Comparison of ENCODE assay signal across 13 cellular contexts in the genomic region with DNA sequence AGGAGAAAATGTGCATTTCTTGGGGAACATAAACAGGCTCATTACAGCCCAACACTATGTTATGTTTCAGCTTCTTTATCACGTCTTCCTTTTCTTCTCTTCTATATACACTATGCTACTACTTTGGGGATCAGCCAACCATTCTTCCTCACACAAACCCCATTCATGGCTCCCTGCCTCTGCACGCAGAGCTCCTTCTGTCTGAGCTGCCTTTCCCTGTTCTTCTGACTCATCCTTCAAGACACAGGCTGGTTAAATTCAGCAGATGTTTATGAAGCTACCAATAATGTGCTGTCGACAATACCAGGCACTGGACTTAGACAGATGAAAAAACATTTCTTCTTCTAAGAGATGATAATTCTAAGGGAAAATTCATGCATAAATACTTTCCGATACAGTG.
DNase-seq lines count a peak whose midpoint lies in the region; ATAC-seq and TF ChIP-seq lines count a peak whose summit lies in the region.
"Had no signal": no experiment of that assay in that cellular context is flagged by ENCODE, and none has a peak within 500 bp of the region (broad histone marks: within the 10 kb centered on the region; RNA-seq: fewer than 3 reads in every experiment).

No MANE protein-coding gene starts in this region.

- DNase-seq in AG10803 (ENCODE audit: low read depth) (peak; percentile 96), IMR-90 (peak; percentile 96), cerebellar cortex (ENCODE audit: low spot score) (peak; percentile 17), mesenchymal stem cell (peak; percentile 90), middle frontal gyrus (ENCODE audit: extremely low spot score, low spot score) (no peak), Peyer's patch (no peak), suprapubic skin (ENCODE audit: low spot score in 2 of 2) (no peak)
- no peak for DNase-seq in stimulated activated CD4-positive, alpha-beta T cell treated with anti-CD3 and anti-CD28 coated beads, Interleukin-1b, Interleukin-23, amount 100 ng/mL, for 48 hours
- DNase-seq: activated CD4-positive, alpha-beta T cell treated with anti-CD3 and anti-CD28 coated beads, Interleukin-2, amount 50 U/mL, for 1 hour; GF-D8; NCI-H1048; stimulated activated CD4-positive, alpha-beta T cell treated with anti-CD3 and anti-CD28 coated beads, Interleukin-4, amount 100 ng/mL, for 1 hour had no signal

- H2BK15ac ChIP-seq in IMR-90 (ENCODE audit: low read depth, low read length): 0 out of 3 replicates have a peak overlapping the region, but pooled peaks have one; percentile 2
- H2BK15ac ChIP-seq in mesenchymal stem cell (ENCODE audit: low read depth, poor library complexity, severe bottlenecking): no peak overlapping the region

- H4K20me1 ChIP-seq in IMR-90 (ENCODE audit: insufficient read depth, low read length): no peaks in the 10 kb centered on the region

- dilution Hi-C loops in IMR-90 (cut with HindIII; ENCODE audit: low sequenced_read_pairs, unreplicated experiment): no loop called here

- intact Hi-C loops in IMR-90 (cut with micrococcal nuclease): loop anchor here (1.0 to 5.0 kb wide), 2 partner anchors 8 to 183 kb away; partner anchors contain the start of gene TXN

- peaks cover 16% of the 10 kb centered on the region for H3K4me1 ChIP-seq in IMR-90 (ENCODE audit: control insufficient read depth, insufficient read depth, low read length)
- no peaks in the 10 kb centered on the region for H3K4me1 ChIP-seq in mesenchymal stem cell (ENCODE audit: control insufficient read depth, insufficient read depth, low read depth, low read length)
- H3K4me1 ChIP-seq in Peyer's patch: no peaks in the 10 kb centered on the region
- no peaks in the 10 kb centered on the region for H3K4me1 ChIP-seq in suprapubic skin

- peak overlapping the region; percentile 80 for H2BK20ac ChIP-seq in IMR-90 (ENCODE audit: low read depth, low read length)

- TF ChIP-seq EP300 in suprapubic skin (IDR thresholded peaks at IDR 0.05): no peak

- no peaks in the 10 kb centered on the region for H3K9me3 ChIP-seq in IMR-90 (ENCODE audit: control insufficient read depth, insufficient read depth, low read length)
- peaks cover 1% of the 10 kb centered on the region for H3K9me3 ChIP-seq in mesenchymal stem cell (ENCODE audit: control insufficient read depth, low read length)
- no peaks in the 10 kb centered on the region for H3K9me3 ChIP-seq in Peyer's patch
- no peaks in the 10 kb centered on the region for H3K9me3 ChIP-seq in suprapubic skin

- no peaks in the 10 kb centered on the region for H3K27me3 ChIP-seq in IMR-90 (ENCODE audit: control insufficient read depth, insufficient read depth, low read length)
- no peaks in the 10 kb centered on the region for H3K27me3 ChIP-seq in mesenchymal stem cell (ENCODE audit: control insufficient read depth in 1 of 2, insufficient read depth in 1 of 2, low read length in 2 of 2)
- H3K27me3 ChIP-seq in Peyer's patch: no peaks in the 10 kb centered on the region
- no peaks in the 10 kb centered on the region for H3K27me3 ChIP-seq in suprapubic skin

- no peak overlapping the region for H2BK12ac ChIP-seq in mesenchymal stem cell (ENCODE audit: low read length in 2 of 2)

- 0% methylated on average over 1 of the region's 4 CpGs; no CpG with 5 or more reads in 1 of the 2 experiments for WGBS in IMR-90 (ENCODE audit: extremely low coverage in 2 of 2, insufficient read length in 1 of 2), 2 experiments
- WGBS in mesenchymal stem cell: 10% methylated on average over 4 of the region's 4 CpGs
- WGBS in suprapubic skin: 40% methylated on average over 4 of the region's 4 CpGs

- no peak for TF ChIP-seq CTCF in AG10803 (conservative IDR thresholded peaks at IDR 0.05; ENCODE audit: low read length)
- no peak for TF ChIP-seq CTCF in IMR-90 (conservative IDR thresholded peaks at IDR 0.05; ENCODE audit: low read depth, low read length)
- TF ChIP-seq CTCF in Peyer's patch (IDR thresholded peaks at IDR 0.05): no peak
- TF ChIP-seq CTCF in suprapubic skin (IDR thresholded peaks at IDR 0.05): no peak

- H4K91ac ChIP-seq in IMR-90 (ENCODE audit: insufficient read depth, low read depth, low read length): peak overlapping the region; percentile 73
- no peak overlapping the region for H4K91ac ChIP-seq in mesenchymal stem cell (ENCODE audit: low read length)

- no peak for TF ChIP-seq RAD21 in IMR-90 (IDR thresholded peaks at IDR 0.05; ENCODE audit: low read length)

- H3K18ac ChIP-seq in IMR-90 (ENCODE audit: low read depth, low read length) (peak overlapping the region; percentile 89; the same call in 1 of the 2 replicates), mesenchymal stem cell (ENCODE audit: low read depth in 1 of 2, low read length in 2 of 2) (no peak overlapping the region)

- 0 out of 2 replicates have a peak overlapping the region, but pooled peaks have one; percentile 43 for H3K56ac ChIP-seq in IMR-90 (ENCODE audit: extremely low read depth, insufficient read depth, low read length)

- H4K5ac ChIP-seq in IMR-90 (ENCODE audit: low read depth, low read length): peak overlapping the region; percentile 82; the same call in 1 of the 2 replicates

- peak; percentile 85 for ATAC-seq in IMR-90 (ENCODE audit: low read depth)
- ATAC-seq: stimulated activated memory B cell treated with anti-CD40 and anti-IgM and Interleukin-4, amounts not matched to agents 10 μg/mL and 1 μg/mL and 100 μg/mL, for 72 hours had no signal

- CTCF ChIA-PET in IMR-90 (lab: Yijun Ruan, JAX): interaction anchor here (1.0 kb wide), 1 partner anchor 12 kb away, joined by 3 read pairs; no protein-coding TSS in a partner anchor

- H3K36me3 ChIP-seq in IMR-90 (ENCODE audit: control insufficient read depth, insufficient read depth, low read length) (peaks cover 8% of the 10 kb centered on the region; the same call in 1 of the 2 replicates), mesenchymal stem cell (ENCODE audit: control insufficient read depth in 1 of 2, insufficient read depth in 2 of 2, low read depth in 1 of 2, low read length in 2 of 2) (peaks cover 0 to 9% of the 10 kb centered on the region in 2 experiments), Peyer's patch (no peaks in the 10 kb centered on the region), suprapubic skin (no peaks in the 10 kb centered on the region)

- H3K9me1 ChIP-seq in IMR-90 (ENCODE audit: insufficient read depth, low read length): peaks cover 13% of the 10 kb centered on the region

- H3K14ac ChIP-seq in IMR-90 (replicated peaks; ENCODE audit: low read depth, low read length) (peak overlapping the region; percentile 11; the same call in 1 of the 2 replicates), mesenchymal stem cell (ENCODE audit: low read length in 2 of 2) (no peak overlapping the region)

- no peak overlapping the region for H2AFZ ChIP-seq in IMR-90 (replicated peaks; ENCODE audit: low read length, poor library complexity)
- no peak overlapping the region for H2AFZ ChIP-seq in mesenchymal stem cell (ENCODE audit: low read depth, low read length)

- H2BK5ac ChIP-seq in IMR-90 (ENCODE audit: low read depth, low read length, poor library complexity, severe bottlenecking): peak overlapping the region; percentile 80
- no peak overlapping the region for H2BK5ac ChIP-seq in mesenchymal stem cell (ENCODE audit: low read depth, low read length, poor library complexity, severe bottlenecking)

- H3K4ac ChIP-seq in IMR-90 (ENCODE audit: low read depth, low read length): peak overlapping the region; percentile 34; the same call in 1 of the 2 replicates
- no peak overlapping the region for H3K4ac ChIP-seq in mesenchymal stem cell (ENCODE audit: low read depth in 1 of 2, low read length in 2 of 2)

- TF ChIP-seq POLR2A in IMR-90 (IDR thresholded peaks at IDR 0.05; ENCODE audit: low read depth, low read length) (no peak), Peyer's patch (IDR thresholded peaks at IDR 0.05) (no peak), suprapubic skin (IDR thresholded peaks at IDR 0.05) (no peak)

- peak overlapping the region; percentile 30; the same call in 1 of the 2 replicates for H3K4me2 ChIP-seq in IMR-90 (ENCODE audit: low read depth, low read length)
- H3K4me2 ChIP-seq in mesenchymal stem cell (ENCODE audit: low read length, poor library complexity, severe bottlenecking): no peak overlapping the region

- H2AK9ac ChIP-seq in IMR-90 (replicated peaks; ENCODE audit: low read depth, low read length, poor library complexity): no peak overlapping the region

- H3K4me3 ChIP-seq in AG10803 (ENCODE audit: low read length) (no peak overlapping the region), IMR-90 (ENCODE audit: insufficient read depth, low read depth, low read length) (no peak overlapping the region), mesenchymal stem cell (ENCODE audit: insufficient read depth in 1 of 2, low read depth in 1 of 2, low read length in 2 of 2) (no peak overlapping the region), Peyer's patch (no peak overlapping the region), suprapubic skin (no peak overlapping the region)

- H2AK5ac ChIP-seq in IMR-90 (ENCODE audit: low read depth, low read length): no peak overlapping the region; the same call in 1 of the 2 replicates
- no peak overlapping the region for H2AK5ac ChIP-seq in mesenchymal stem cell (ENCODE audit: low read length, severe bottlenecking)

- H2BK120ac ChIP-seq in IMR-90 (ENCODE audit: low read depth, low read length) (peak overlapping the region; percentile 39), mesenchymal stem cell (ENCODE audit: low read depth, low read length) (no peak overlapping the region)

- no peak overlapping the region for H3K27ac ChIP-seq in IMR-90 (ENCODE audit: insufficient read depth, low read length)
- peak overlapping the region; percentile 12 for H3K27ac ChIP-seq in mesenchymal stem cell (ENCODE audit: low read length, poor library complexity, severe bottlenecking)
- no peak overlapping the region for H3K27ac ChIP-seq in Peyer's patch
- H3K27ac ChIP-seq in suprapubic skin: no peak overlapping the region

- peak overlapping the region in 1 of 2 experiments; percentile 62; a peak in 2 of 4 replicates for H4K8ac ChIP-seq in IMR-90 (ENCODE audit: low read depth in 2 of 2, low read length in 2 of 2)
- peak overlapping the region; percentile 33 for H4K8ac ChIP-seq in mesenchymal stem cell (ENCODE audit: low read length)

- H3K79me1 ChIP-seq in IMR-90 (ENCODE audit: low read depth in 1 of 2, low read length in 2 of 2) (no peaks in the 10 kb centered on the region), mesenchymal stem cell (replicated peaks; ENCODE audit: low read length, poor library complexity, severe bottlenecking) (no peaks in the 10 kb centered on the region)

- in situ Hi-C loops in IMR-90 (cut with MboI; ENCODE audit: low sequenced_read_pairs): no loop called here

- peak overlapping the region; percentile 6; the same call in 1 of the 2 replicates for H3K23ac ChIP-seq in IMR-90 (ENCODE audit: low read depth, low read length)
- no peak overlapping the region for H3K23ac ChIP-seq in mesenchymal stem cell (ENCODE audit: low read length in 2 of 2)

- H3K9ac ChIP-seq in IMR-90 (ENCODE audit: low read depth, low read length): no peak overlapping the region
- peak overlapping the region; percentile 23 for H3K9ac ChIP-seq in mesenchymal stem cell (ENCODE audit: low read length)

- BruUV-seq in IMR-90 (replicated peaks; lab: Mats Ljungman, UMichigan): no TSS peak

- POLR2A ChIA-PET in IMR-90 (lab: Charles Lee; ENCODE audit: unreplicated experiment): no interaction called here

TF ChIP-seq in IMR-90, 13 proteins besides CTCF, POLR2A, EP300 and RAD21 (continues in another document):
- TF ChIP-seq MAZ (IDR thresholded peaks at IDR 0.05; ENCODE audit: borderline replicate concordance, low read depth, low read length): peak; percentile 29; the same call in 1 of the 2 replicates

Comparison
In these comparisons a context has a peak if more than half of its experiments do, and no peak if none do; other contexts are left out.
1. DNase-seq: peak in AG10803 (single experiment), IMR-90 (single experiment), cerebellar cortex (single experiment) and mesenchymal stem cell (single experiment); none in middle frontal gyrus (single experiment), Peyer's patch (0 of 3), stimulated activated CD4-positive, alpha-beta T cell treated with anti-CD3 and anti-CD28 coated beads, Interleukin-1b, Interleukin-23, amount 100 ng/mL, for 48 hours (single experiment) and suprapubic skin (0 of 2).